Comparison of ENCODE assay signal across 1 cellular context in genomic region chr9:133120343-133121199, GRCh38.
TF ChIP-seq lines count a peak whose summit lies in the region.

No MANE protein-coding gene starts in this region.

TF ChIP-seq in HepG2, 621 proteins besides CTCF, POLR2A, EP300 and RAD21 (continued from another document):
- peak; percentile 64; the same call in 1 of the 2 replicates for TF ChIP-seq ZNF142 (CRISPR knock-in tag; IDR thresholded peaks at IDR 0.05)
- TF ChIP-seq MIER2 (CRISPR knock-in tag; IDR thresholded peaks at IDR 0.05): no peak
- 0 out of 2 replicates have a peak, but pooled peaks have one; percentile 3 for TF ChIP-seq STAG1 (CRISPR knock-in tag; IDR thresholded peaks at IDR 0.05)
- peak; percentile 53; the same call in 1 of the 2 replicates for TF ChIP-seq MEIS2 (CRISPR knock-in tag; IDR thresholded peaks at IDR 0.05)
- peak; percentile 64 for TF ChIP-seq ZFX (CRISPR knock-in tag; IDR thresholded peaks at IDR 0.05; ENCODE audit: low read depth)
- peak; percentile 32 for TF ChIP-seq ZNF574 (CRISPR knock-in tag; IDR thresholded peaks at IDR 0.05)
- 0 out of 2 replicates have a peak, but pooled peaks have one; percentile 18 for TF ChIP-seq RFXAP (CRISPR knock-in tag; IDR thresholded peaks at IDR 0.05; ENCODE audit: borderline replicate concordance)
- peak; percentile 99 for TF ChIP-seq AKAP8 (CRISPR knock-in tag; IDR thresholded peaks at IDR 0.05)
